Comparison of ENCODE assay signal across 4 cellular contexts in the genomic region with DNA sequence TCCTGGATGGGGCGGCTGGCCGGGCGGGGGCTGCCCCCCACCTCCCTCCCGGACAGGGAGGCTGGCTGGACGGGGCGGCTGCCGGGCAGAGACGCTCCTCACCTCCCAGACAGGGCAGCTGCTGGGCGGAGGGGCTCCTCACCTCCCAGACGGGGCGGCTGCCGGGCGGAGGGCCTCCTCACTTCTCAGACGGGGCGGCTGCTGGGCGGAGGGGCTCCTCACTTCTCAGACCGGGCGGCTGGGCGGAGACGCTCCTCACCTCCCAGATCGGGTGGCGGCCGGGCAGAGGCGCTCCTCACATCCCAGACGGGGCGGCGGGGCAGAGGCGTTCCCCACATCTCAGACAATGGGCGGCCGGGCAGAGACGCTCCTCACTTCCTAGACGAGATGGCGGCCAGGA. TPM values are rescaled to one million over a fixed set of nuclear protein-coding genes. Genes with fewer than 3 reads are reported as not detected.
DNase-seq lines count a peak whose midpoint lies in the region; ATAC-seq and TF ChIP-seq lines count a peak whose summit lies in the region.
"Not testable (repeated sequence)": the region's sequence is repeated elsewhere in the genome, so short reads cannot be mapped to it uniquely, and the experiment has no call there.

No MANE protein-coding gene starts in this region.

- DNase-seq in activated gamma-delta T cell (lab: John Stamatoyannopoulos, UW) (peak; percentile 13), upper lobe of right lung (peak; percentile 57)
- not testable (repeated sequence) for DNase-seq in progenitor cell of endocrine pancreas (ENCODE audit: low spot score, unreplicated experiment); stimulated activated naive CD8-positive, alpha-beta T cell treated with anti-CD3 and anti-CD28 coated beads, Interleukin-15, amount 100 ng/mL, for 72 hours

- not testable (repeated sequence) for H3K4me1 Mint-ChIP-seq in progenitor cell of endocrine pancreas (ENCODE audit: low read depth)
- H3K4me1 Mint-ChIP-seq in stimulated activated naive CD8-positive, alpha-beta T cell treated with anti-CD3 and anti-CD28 coated beads, Interleukin-15, amount 100 ng/mL, for 72 hours = peaks cover 16% of the 10 kb centered on the region

- H3K4me3 Mint-ChIP-seq in progenitor cell of endocrine pancreas (ENCODE audit: low read depth); stimulated activated naive CD8-positive, alpha-beta T cell treated with anti-CD3 and anti-CD28 coated beads, Interleukin-15, amount 100 ng/mL, for 72 hours: not testable (repeated sequence)

- H3K4me1 ChIP-seq in upper lobe of right lung = not testable (repeated sequence)

- not testable (repeated sequence) for H3K4me3 ChIP-seq in upper lobe of right lung

- ATAC-seq in stimulated activated naive CD8-positive, alpha-beta T cell treated with anti-CD3 and anti-CD28 coated beads, Interleukin-15, amount 100 ng/mL, for 72 hours = peak; percentile 70
- not testable (repeated sequence) for ATAC-seq in upper lobe of right lung

- not testable (repeated sequence) for H3K27me3 Mint-ChIP-seq in progenitor cell of endocrine pancreas; stimulated activated naive CD8-positive, alpha-beta T cell treated with anti-CD3 and anti-CD28 coated beads, Interleukin-15, amount 100 ng/mL, for 72 hours

- peaks cover 57% of the 10 kb centered on the region for H3K36me3 ChIP-seq in upper lobe of right lung

- H3K27ac ChIP-seq in upper lobe of right lung = not testable (repeated sequence)

- peaks cover 74% of the 10 kb centered on the region for H3K36me3 Mint-ChIP-seq in progenitor cell of endocrine pancreas (ENCODE audit: insufficient read depth)

- TF ChIP-seq CTCF in progenitor cell of endocrine pancreas (IDR thresholded peaks at IDR 0.05; ENCODE audit: unreplicated experiment); upper lobe of right lung (IDR thresholded peaks at IDR 0.05): not testable (repeated sequence)

- H3K27me3 ChIP-seq in upper lobe of right lung = not testable (repeated sequence)

- H3K9me3 Mint-ChIP-seq in progenitor cell of endocrine pancreas (ENCODE audit: low read depth) = peaks cover 18% of the 10 kb centered on the region
- not testable (repeated sequence) for H3K9me3 Mint-ChIP-seq in stimulated activated naive CD8-positive, alpha-beta T cell treated with anti-CD3 and anti-CD28 coated beads, Interleukin-15, amount 100 ng/mL, for 72 hours

- H3K9me3 ChIP-seq in upper lobe of right lung = not testable (repeated sequence)

- H3K27ac Mint-ChIP-seq in progenitor cell of endocrine pancreas = peak overlapping the region; percentile 76
- H3K27ac Mint-ChIP-seq in stimulated activated naive CD8-positive, alpha-beta T cell treated with anti-CD3 and anti-CD28 coated beads, Interleukin-15, amount 100 ng/mL, for 72 hours = peak overlapping the region in 1 of 2 donors; percentile 74

- intact Hi-C loops in upper lobe of right lung (cut with DNase I) = not testable (repeated sequence)

RNA-seq across cellular contexts. Expression of gene SNAPC3, which starts 19.6 kb away (rescaled TPM):
- total RNA-seq in progenitor cell of endocrine pancreas (47.3 and 47.6 TPM in 2 replicates), upper lobe of right lung (31.3 TPM)
